Comparison of ENCODE assay signal across 18 cellular contexts in the genomic region with DNA sequence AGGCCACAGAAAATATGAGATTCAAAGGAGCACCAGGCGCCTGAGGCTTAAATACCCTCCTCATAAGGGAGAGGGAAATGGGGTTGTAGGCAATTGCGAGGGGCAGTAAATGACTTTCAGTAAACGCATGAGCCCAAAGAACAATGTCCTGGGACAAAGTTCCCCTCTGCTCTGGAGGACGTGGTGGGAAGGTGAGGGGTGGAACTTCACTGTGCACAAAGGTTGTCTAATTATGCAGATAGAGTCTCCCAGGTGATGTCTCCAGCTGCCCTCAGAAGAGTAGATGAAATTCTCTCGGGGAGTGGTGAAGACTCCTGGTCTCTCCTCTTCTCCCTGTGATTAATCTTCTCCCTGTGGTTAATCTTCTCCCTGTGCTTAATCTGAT. TPM values are rescaled to one million over a fixed set of nuclear protein-coding genes. Genes with fewer than 3 reads are reported as not detected.
"Had no signal": no experiment of that assay in that cellular context is flagged by ENCODE, and none has a peak within 500 bp of the region (broad histone marks: within the 10 kb centered on the region; RNA-seq: fewer than 3 reads in every experiment).

No MANE protein-coding gene starts in this region.

- H3K36me3 ChIP-seq: left lung, stomach, thoracic aorta had no signal

- DNase-seq: activated naive CD8-positive, alpha-beta T cell treated with anti-CD3 and anti-CD28 coated beads for 36 hours; amygdala; body of pancreas; effector memory CD8-positive, alpha-beta T cell; heart left ventricle; left lung; mammary epithelial cell; natural killer cell; stomach; T-cell; T1000 had no signal

- H3K4me1 ChIP-seq: left lung had no signal

- H3K9me3 ChIP-seq: body of pancreas, heart left ventricle, left lung, right atrium auricular region, stomach, thoracic aorta had no signal

- H3K4me3 ChIP-seq: body of pancreas, heart left ventricle, left lung, right atrium auricular region, smooth muscle cell, stomach, thoracic aorta had no signal

- FAIRE-seq: frontal cortex had no signal

- H3K27me3 ChIP-seq: body of pancreas, right atrium auricular region had no signal

- H3K27ac ChIP-seq: body of pancreas, epithelial cell of prostate, heart left ventricle, left lung, right atrium auricular region, stomach, thoracic aorta had no signal

- H3K4me2 ChIP-seq: smooth muscle cell had no signal

RNA-seq across cellular contexts. Expression of a gene that starts 26.3 kb away (rescaled TPM):
- total RNA-seq: activated CD8-positive, alpha-beta memory T cell treated with anti-CD3 and anti-CD28 coated beads for 36 hours; activated naive CD8-positive, alpha-beta T cell treated with anti-CD3 and anti-CD28 coated beads for 36 hours; activated T-helper 1 cell treated with anti-CD3 and anti-CD28 coated beads, Interleukin-12 subunit alpha, Interleukin-12 subunit beta, Interleukin-2, Interleukin-4 antibody, amounts not matched to agents 30 ng/mL and 10 ng/mL and 1 ng/mL, durations not matched to agents 14 hours and 24 hours and 36 hours; left lung; natural killer cell; smooth muscle cell; T-cell; thoracic aorta had no signal
